Comparison of ENCODE assay signal across 14 cellular contexts in genomic region chr14:74836251-74836957, GRCh38. TPM values are rescaled to one million over a fixed set of nuclear protein-coding genes. Genes with fewer than 3 reads are reported as not detected.
DNase-seq lines count a peak whose midpoint lies in the region; ATAC-seq and TF ChIP-seq lines count a peak whose summit lies in the region.
"Had no signal": no experiment of that assay in that cellular context is flagged by ENCODE, and none has a peak within 500 bp of the region (broad histone marks: within the 10 kb centered on the region; RNA-seq: fewer than 3 reads in every experiment).

No MANE protein-coding gene starts in this region.

- no peak overlapping the region for H3K4ac ChIP-seq in IMR-90 (ENCODE audit: low read depth, low read length)

- peaks cover 0 to 17% of the 10 kb centered on the region in 2 donors for H3K36me3 Mint-ChIP-seq in CD4-positive, alpha-beta memory T cell
- peaks cover 15% of the 10 kb centered on the region for H3K36me3 Mint-ChIP-seq in activated naive CD8-positive, alpha-beta T cell treated with anti-CD3 and anti-CD28 coated beads, Interleukin-2, amount 10 ng/mL, durations not matched to agents 7 days and 5 days
- H3K36me3 Mint-ChIP-seq in naive thymus-derived CD4-positive, alpha-beta T cell = peaks cover 0 to 22% (median 0%) of the 10 kb centered on the region in 5 donors

- peaks cover 48 to 76% (median 57%) of the 10 kb centered on the region in 4 donors for H3K4me1 Mint-ChIP-seq in CD4-positive, alpha-beta memory T cell
- peaks cover 44% of the 10 kb centered on the region for H3K4me1 Mint-ChIP-seq in activated naive CD8-positive, alpha-beta T cell treated with anti-CD3 and anti-CD28 coated beads, Interleukin-2, amount 10 ng/mL, durations not matched to agents 7 days and 5 days
- H3K4me1 Mint-ChIP-seq in naive thymus-derived CD4-positive, alpha-beta T cell = peaks cover 36 to 78% (median 72%) of the 10 kb centered on the region in 7 donors

- H3K27ac Mint-ChIP-seq in CD4-positive, alpha-beta memory T cell = peak overlapping the region; percentile 67 to 99 (median 96)
- peak overlapping the region; percentile 81 for H3K27ac Mint-ChIP-seq in activated naive CD8-positive, alpha-beta T cell treated with anti-CD3 and anti-CD28 coated beads, Interleukin-2, amount 10 ng/mL, durations not matched to agents 7 days and 5 days
- H3K27ac Mint-ChIP-seq in naive thymus-derived CD4-positive, alpha-beta T cell = peak overlapping the region; percentile 78 to 99 (median 90)

- WGBS in IMR-90 (ENCODE audit: extremely low coverage in 2 of 2, insufficient read length in 1 of 2), 2 experiments = no CpG with 5 or more reads among the region's 1 CpG

- H3K4me1 ChIP-seq in CD4-positive, alpha-beta memory T cell (ENCODE audit: insufficient read depth, low read length) = peaks cover 71% of the 10 kb centered on the region
- peaks cover 18% of the 10 kb centered on the region for H3K4me1 ChIP-seq in IMR-90 (ENCODE audit: control insufficient read depth, insufficient read depth, low read length)
- H3K4me1 ChIP-seq in naive thymus-derived CD4-positive, alpha-beta T cell (ENCODE audit: control insufficient read depth in 2 of 2, insufficient read depth in 2 of 2, low read length in 2 of 2) = peaks cover 43 to 55% of the 10 kb centered on the region in 2 donors
- peaks cover 34% of the 10 kb centered on the region for H3K4me1 ChIP-seq in osteoblast (ENCODE audit: insufficient read depth, low read length)

- H3K27ac ChIP-seq in CD4-positive, alpha-beta memory T cell (ENCODE audit: low read depth, low read length) = peak overlapping the region; percentile 65
- H3K27ac ChIP-seq in IMR-90 (ENCODE audit: insufficient read depth, low read length) = peak overlapping the region; percentile 62; the same call in 1 of the 2 replicates
- H3K27ac ChIP-seq in naive thymus-derived CD4-positive, alpha-beta T cell (ENCODE audit: low read depth, low read length) = peak overlapping the region; percentile 72
- no peak overlapping the region for H3K27ac ChIP-seq in osteoblast (ENCODE audit: low read depth, low read length)

- intact Hi-C loops in CD4-positive, alpha-beta memory T cell (cut with micrococcal nuclease) = no loop called here
- intact Hi-C loops in IMR-90 (cut with micrococcal nuclease) = no loop called here
- intact Hi-C loops in naive thymus-derived CD4-positive, alpha-beta T cell (cut with micrococcal nuclease) = no loop called here

- TF ChIP-seq CTCF in IMR-90 (conservative IDR thresholded peaks at IDR 0.05; ENCODE audit: low read depth, low read length) (no peak), osteoblast (IDR thresholded peaks at IDR 0.05; ENCODE audit: extremely low read depth, low read depth, low read length) (no peak)

- H3K27me3 ChIP-seq in CD4-positive, alpha-beta memory T cell (ENCODE audit: insufficient read depth, low read length) = no peaks in the 10 kb centered on the region
- H3K27me3 ChIP-seq in IMR-90 (ENCODE audit: control insufficient read depth, insufficient read depth, low read length) (no peaks in the 10 kb centered on the region), osteoblast (ENCODE audit: insufficient read depth, low read length) (no peaks in the 10 kb centered on the region)
- no peaks in the 10 kb centered on the region for H3K27me3 ChIP-seq in naive thymus-derived CD4-positive, alpha-beta T cell (ENCODE audit: control insufficient read depth in 2 of 2, insufficient read depth in 2 of 2, low read length in 2 of 2)

- peaks cover 7 to 25% of the 10 kb centered on the region in 2 experiments; a peak in 2 of 4 replicates for H3K79me1 ChIP-seq in IMR-90 (ENCODE audit: low read depth in 1 of 2, low read length in 2 of 2)

- no peak overlapping the region for H3K18ac ChIP-seq in IMR-90 (ENCODE audit: low read depth, low read length)

- H3K9me1 ChIP-seq in IMR-90 (ENCODE audit: insufficient read depth, low read length) = peaks cover 5% of the 10 kb centered on the region; the same call in 1 of the 2 replicates

- CTCF ChIA-PET in CD4-positive, alpha-beta memory T cell (lab: Charles Lee; ENCODE audit: partially characterized antibody) = interaction anchor here (1.0 to 5.2 kb wide), 4 partner anchors 12 to 71 kb away, joined by 3 to 39 read pairs (median 4); no protein-coding TSS in a partner anchor
- CTCF ChIA-PET in IMR-90 (lab: Yijun Ruan, JAX) = interaction anchor here (1.2 kb wide), 1 partner anchor 24 kb away, joined by 5 read pairs; no protein-coding TSS in a partner anchor
- CTCF ChIA-PET in naive thymus-derived CD4-positive, alpha-beta T cell (lab: Charles Lee) = interaction anchor here (0.6 to 1.7 kb wide), 3 partner anchors 24 to 73 kb away, joined by 4 to 13 read pairs (median 4); partner anchors contain the start of gene YLPM1

- BruUV-seq in IMR-90 (replicated peaks; lab: Mats Ljungman, UMichigan) = no TSS peak

- H4K20me1 ChIP-seq in IMR-90 (ENCODE audit: insufficient read depth, low read length) = peaks cover 6% of the 10 kb centered on the region; the same call in 1 of the 2 replicates
- no peaks in the 10 kb centered on the region for H4K20me1 ChIP-seq in osteoblast (ENCODE audit: insufficient read depth, low read length)

- POLR2A ChIA-PET in CD4-positive, alpha-beta memory T cell (lab: Charles Lee; ENCODE audit: partially characterized antibody) = interaction anchor here (0.8 to 2.0 kb wide), 7 partner anchors 10 to 339 kb away, joined by 3 to 9 read pairs (median 3); partner anchors contain the start of gene YLPM1
- POLR2A ChIA-PET in IMR-90 (lab: Charles Lee; ENCODE audit: unreplicated experiment) = interaction anchor here (1.0 kb wide), 1 partner anchor 227 kb away, joined by 3 read pairs; no protein-coding TSS in a partner anchor
- POLR2A ChIA-PET in activated naive CD8-positive, alpha-beta T cell treated with anti-CD3 and anti-CD28 coated beads, Interleukin-2, amount 10 ng/mL, durations not matched to agents 7 days and 5 days (lab: Charles Lee) = interaction anchor here (1.0 to 1.4 kb wide), 3 partner anchors 45 to 228 kb away, joined by 3 to 6 read pairs (median 3); partner anchors contain the start of genes DLST and YLPM1
- POLR2A ChIA-PET in naive thymus-derived CD4-positive, alpha-beta T cell (lab: Charles Lee) = interaction anchor here (0.6 to 1.6 kb wide), 12 partner anchors 8 to 218 kb away, joined by 3 to 8 read pairs (median 3); partner anchors contain the start of gene YLPM1

- no peak overlapping the region for H2AK5ac ChIP-seq in IMR-90 (ENCODE audit: low read depth, low read length)

- no peak overlapping the region for H3K56ac ChIP-seq in IMR-90 (ENCODE audit: extremely low read depth, insufficient read depth, low read length)

- peak overlapping the region in 6 of 8 donors; percentile 14 to 78 (median 48) for H3K4me3 Mint-ChIP-seq in CD4-positive, alpha-beta memory T cell
- H3K4me3 Mint-ChIP-seq in activated naive CD8-positive, alpha-beta T cell treated with anti-CD3 and anti-CD28 coated beads, Interleukin-2, amount 10 ng/mL, durations not matched to agents 7 days and 5 days = peak overlapping the region; percentile 60
- peak overlapping the region; percentile 25 to 87 (median 63) for H3K4me3 Mint-ChIP-seq in naive thymus-derived CD4-positive, alpha-beta T cell

- H3K4me3 ChIP-seq in CD4-positive, alpha-beta memory T cell (ENCODE audit: low read length in 2 of 2) = no peak overlapping the region
- H3K4me3 ChIP-seq in IMR-90 (ENCODE audit: insufficient read depth, low read depth, low read length) = no peak overlapping the region
- no peak overlapping the region for H3K4me3 ChIP-seq in naive thymus-derived CD4-positive, alpha-beta T cell (ENCODE audit: low read length)
- H3K4me3 ChIP-seq in osteoblast (ENCODE audit: insufficient read depth, low read length) = no peak overlapping the region

- no peaks in the 10 kb centered on the region for H3K79me2 ChIP-seq in osteoblast (ENCODE audit: insufficient read depth, low read length)

- no peak overlapping the region for H3K23ac ChIP-seq in IMR-90 (ENCODE audit: low read depth, low read length)

- peak; percentile 28; the same call in 1 of the 2 replicates for ATAC-seq in IMR-90 (ENCODE audit: low read depth)
- no peak for ATAC-seq in activated naive CD8-positive, alpha-beta T cell treated with anti-CD3 and anti-CD28 coated beads, Interleukin-2, amount 10 ng/mL, durations not matched to agents 7 days and 5 days (ENCODE audit: low read depth)
- ATAC-seq in naive thymus-derived CD4-positive, alpha-beta T cell = no peak
- no peak for ATAC-seq in HG02798 (IDR thresholded peaks at IDR 0.05; ENCODE audit: poor library complexity, unreplicated experiment)
- ATAC-seq: esophagus mucosa had no signal

- no peak overlapping the region for H2AK9ac ChIP-seq in IMR-90 (replicated peaks; ENCODE audit: low read depth, low read length, poor library complexity)

- H3K9me3 ChIP-seq in CD4-positive, alpha-beta memory T cell (ENCODE audit: control insufficient read depth in 1 of 2, low read length in 2 of 2) = no peaks in the 10 kb centered on the region
- no peaks in the 10 kb centered on the region for H3K9me3 ChIP-seq in IMR-90 (ENCODE audit: control insufficient read depth, insufficient read depth, low read length)
- no peaks in the 10 kb centered on the region for H3K9me3 ChIP-seq in naive thymus-derived CD4-positive, alpha-beta T cell (ENCODE audit: control insufficient read depth in 2 of 3, low read length in 3 of 3)
- H3K9me3 ChIP-seq in osteoblast (ENCODE audit: low read depth, low read length) = no peaks in the 10 kb centered on the region

- TF ChIP-seq POLR2A in IMR-90 (IDR thresholded peaks at IDR 0.05; ENCODE audit: low read depth, low read length) = no peak

- no peak overlapping the region; the same call in 1 of the 2 replicates for H3K14ac ChIP-seq in IMR-90 (replicated peaks; ENCODE audit: low read depth, low read length)

- H2BK120ac ChIP-seq in IMR-90 (ENCODE audit: low read depth, low read length) = no peak overlapping the region

- DNase-seq in CD4-positive, alpha-beta memory T cell = no peak
- DNase-seq in IMR-90 = peak; percentile 47
- no peak for DNase-seq in activated naive CD8-positive, alpha-beta T cell treated with anti-CD3 and anti-CD28 coated beads, Interleukin-2, amount 10 ng/mL, durations not matched to agents 7 days and 5 days
- no peak for DNase-seq in naive thymus-derived CD4-positive, alpha-beta T cell
- no peak for DNase-seq in GM19240 (ENCODE audit: insufficient read length, low spot score)
- DNase-seq in activated CD4-positive, CD25-positive, alpha-beta regulatory T cell (lab: John Stamatoyannopoulos, UW) = no peak
- DNase-seq in osteoblast (ENCODE audit: insufficient read length, low spot score, missing footprints) = no peak
- DNase-seq: Kasumi-1; mesendoderm; NCI-H2081; stimulated activated CD4-positive, alpha-beta T cell treated with anti-CD3 and anti-CD28 coated beads, Interleukin-4, amount 100 ng/mL, for 4 hours had no signal

- no peak overlapping the region for H2BK20ac ChIP-seq in IMR-90 (ENCODE audit: low read depth, low read length)

- dilution Hi-C loops in IMR-90 (cut with HindIII; ENCODE audit: low sequenced_read_pairs, unreplicated experiment) = no loop called here

- no peaks in the 10 kb centered on the region for H3K9me3 Mint-ChIP-seq in CD4-positive, alpha-beta memory T cell
- H3K9me3 Mint-ChIP-seq in activated naive CD8-positive, alpha-beta T cell treated with anti-CD3 and anti-CD28 coated beads, Interleukin-2, amount 10 ng/mL, durations not matched to agents 7 days and 5 days = no peaks in the 10 kb centered on the region
- H3K9me3 Mint-ChIP-seq in naive thymus-derived CD4-positive, alpha-beta T cell = no peaks in the 10 kb centered on the region

- no peak overlapping the region for H3K9ac ChIP-seq in IMR-90 (ENCODE audit: low read depth, low read length)

- H4K8ac ChIP-seq in IMR-90 (ENCODE audit: low read depth in 2 of 2, low read length in 2 of 2) = no peak overlapping the region

- H3K4me2 ChIP-seq in IMR-90 (ENCODE audit: low read depth, low read length) (peak overlapping the region; percentile 25; the same call in 1 of the 2 replicates), osteoblast (ENCODE audit: insufficient read depth, low read length) (no peak overlapping the region)

- no peaks in the 10 kb centered on the region for H3K27me3 Mint-ChIP-seq in CD4-positive, alpha-beta memory T cell
- no peaks in the 10 kb centered on the region for H3K27me3 Mint-ChIP-seq in activated naive CD8-positive, alpha-beta T cell treated with anti-CD3 and anti-CD28 coated beads, Interleukin-2, amount 10 ng/mL, durations not matched to agents 7 days and 5 days
- no peaks in the 10 kb centered on the region for H3K27me3 Mint-ChIP-seq in naive thymus-derived CD4-positive, alpha-beta T cell

- H4K5ac ChIP-seq in IMR-90 (ENCODE audit: low read depth, low read length) = no peak overlapping the region

- H4K91ac ChIP-seq in IMR-90 (ENCODE audit: insufficient read depth, low read depth, low read length) = no peak overlapping the region

- H2AFZ ChIP-seq in IMR-90 (replicated peaks; ENCODE audit: low read length, poor library complexity) (no peak overlapping the region), osteoblast (ENCODE audit: low read length) (no peak overlapping the region)

- H2BK15ac ChIP-seq in IMR-90 (ENCODE audit: low read depth, low read length) = no peak overlapping the region

- in situ Hi-C loops in IMR-90 (cut with MboI; ENCODE audit: low sequenced_read_pairs) = no loop called here

- no peaks in the 10 kb centered on the region for H3K36me3 ChIP-seq in CD4-positive, alpha-beta memory T cell (ENCODE audit: insufficient read depth, low read length)
- H3K36me3 ChIP-seq in IMR-90 (ENCODE audit: control insufficient read depth, insufficient read depth, low read length) (peaks cover 9% of the 10 kb centered on the region), osteoblast (ENCODE audit: insufficient read depth, low read length) (peaks cover 5% of the 10 kb centered on the region)
- H3K36me3 ChIP-seq in naive thymus-derived CD4-positive, alpha-beta T cell (ENCODE audit: control insufficient read depth in 2 of 3, insufficient read depth in 3 of 3, low read length in 3 of 3) = peaks cover 0 to 1% (median 0%) of the 10 kb centered on the region in 3 experiments

- TF ChIP-seq RAD21 in IMR-90 (IDR thresholded peaks at IDR 0.05; ENCODE audit: low read length) = no peak

- peak overlapping the region; percentile 77 for H2BK5ac ChIP-seq in IMR-90 (ENCODE audit: low read depth, low read length, poor library complexity, severe bottlenecking)

RNA-seq across cellular contexts. Expression of gene PROX2, which starts 39.5 kb away (rescaled TPM):
- total RNA-seq in CD4-positive, alpha-beta memory T cell = not detected
- polyA plus RNA-seq in CD4-positive, alpha-beta memory T cell = under 1 TPM in 1 of 2 donors, not detected in 1; 0.05 TPM
- total RNA-seq in IMR-90 (2012; rRNA removed) (not detected in 2 replicates), osteoblast (not detected in 2 replicates)
- polyA plus RNA-seq in IMR-90 (2012; rRNA removed) = not detected in 2 replicates
- polyA plus RNA-seq in IMR-90 (2012; cell fraction: cytosol; rRNA removed) = not detected in 2 replicates
- not detected in 2 replicates for polyA plus RNA-seq in IMR-90 (2012; cell fraction: nucleus; rRNA removed; ENCODE audit: low replicate concordance)
- under 1 TPM; 0.28 to 0.69 TPM for total RNA-seq in activated naive CD8-positive, alpha-beta T cell treated with anti-CD3 and anti-CD28 coated beads, Interleukin-2, amount 10 ng/mL, durations not matched to agents 7 days and 5 days
- under 1 TPM in 2 of 5 experiments, not detected in 3; 0.13 to 0.54 TPM for total RNA-seq in naive thymus-derived CD4-positive, alpha-beta T cell
- under 1 TPM; 0.05 to 0.06 TPM for polyA plus RNA-seq in naive thymus-derived CD4-positive, alpha-beta T cell
- total RNA-seq: cardiac septum, esophagus mucosa had no signal

RNA-seq across cellular contexts. Expression of gene DLST, which starts 45.3 kb away (rescaled TPM):
- 100 to 1,000 TPM; 101 to 104 TPM for total RNA-seq in CD4-positive, alpha-beta memory T cell
- 10 to 100 TPM in 1 of 2 donors, 1 to 10 TPM in 1; 4.8 to 10.8 TPM for polyA plus RNA-seq in CD4-positive, alpha-beta memory T cell
- 58.6 and 63.0 TPM in 2 replicates for total RNA-seq in IMR-90 (2012; rRNA removed)
- 119 and 132 TPM in 2 replicates for polyA plus RNA-seq in IMR-90 (2012; rRNA removed)
- polyA plus RNA-seq in IMR-90 (2012; cell fraction: cytosol; rRNA removed) = 71.7 and 111 TPM in 2 replicates
- 85.7 and 132 TPM in 2 replicates for polyA plus RNA-seq in IMR-90 (2012; cell fraction: nucleus; rRNA removed; ENCODE audit: low replicate concordance)
- total RNA-seq in activated naive CD8-positive, alpha-beta T cell treated with anti-CD3 and anti-CD28 coated beads, Interleukin-2, amount 10 ng/mL, durations not matched to agents 7 days and 5 days = 100 to 1,000 TPM; 111 to 124 TPM
- total RNA-seq in naive thymus-derived CD4-positive, alpha-beta T cell = 100 to 1,000 TPM in 2 of 5 experiments, 10 to 100 TPM in 3; 90.0 to 132 (median 96.5) TPM
- polyA plus RNA-seq in naive thymus-derived CD4-positive, alpha-beta T cell = 1 to 10 TPM; 8.9 to 9.2 TPM
- total RNA-seq in osteoblast = 69.8 and 72.5 TPM in 2 replicates
